12 cellular contexts compared by ENCODE assay signal in genomic region chr2:130819915-130820861, GRCh38. TPM values are rescaled to one million over a fixed set of nuclear protein-coding genes. Genes with fewer than 3 reads are reported as not detected.
DNase-seq lines count a peak whose midpoint lies in the region; ATAC-seq and TF ChIP-seq lines count a peak whose summit lies in the region.
"Had no signal": no experiment of that assay in that cellular context is flagged by ENCODE, and none has a peak within 500 bp of the region (broad histone marks: within the 10 kb centered on the region; RNA-seq: fewer than 3 reads in every experiment).

No MANE protein-coding gene starts in this region.

- H3K9me3 ChIP-seq in mammary epithelial cell (replicated peaks; ENCODE audit: insufficient read depth, low read length) (no peaks in the 10 kb centered on the region), iPS-20b (ENCODE audit: insufficient read depth, low read depth, low read length) (no peaks in the 10 kb centered on the region)

- no peaks in the 10 kb centered on the region for H3K79me2 ChIP-seq in mammary epithelial cell (ENCODE audit: insufficient read depth, low read length)

- peak overlapping the region; percentile 25 for H2AFZ ChIP-seq in mammary epithelial cell (ENCODE audit: low read depth, low read length)

- H3K4me1 Mint-ChIP-seq in activated T-helper 1 cell treated with anti-CD3 and anti-CD28 coated beads, Interleukin-12 subunit alpha, Interleukin-12 subunit beta, Interleukin-2, Interleukin-4 antibody, amounts not matched to agents 30 ng/mL and 10 ng/mL and 1 ng/mL, durations not matched to agents 14 hours and 24 hours and 36 hours (ENCODE audit: low read depth): peaks cover 15% of the 10 kb centered on the region

- H3K4me2 ChIP-seq in mammary epithelial cell (ENCODE audit: insufficient read depth, low read depth, low read length): peak overlapping the region; percentile 7
- H3K4me2 ChIP-seq: KMS-11 had no signal

- no peak overlapping the region for H3K4me3 ChIP-seq in mammary epithelial cell (replicated peaks in 1 of 3; ENCODE audit: insufficient read depth in 1 of 3, low read depth in 2 of 3, low read length in 3 of 3)
- H3K4me3 ChIP-seq in iPS-20b (ENCODE audit: low read length): no peak overlapping the region

- H3K27me3 ChIP-seq in mammary epithelial cell (ENCODE audit: insufficient read depth, low read length) (no peaks in the 10 kb centered on the region), iPS-20b (ENCODE audit: insufficient read depth, low read length) (no peaks in the 10 kb centered on the region)

- no peak for TF ChIP-seq CTCF in mammary epithelial cell (conservative IDR thresholded peaks at IDR 0.05 in 1 of 2, IDR thresholded peaks at IDR 0.05 in 1 of 2; ENCODE audit: extremely low read depth in 1 of 2, insufficient read depth in 1 of 2, low read depth in 1 of 2, low read length in 2 of 2)

- H3K36me3 Mint-ChIP-seq in activated T-helper 1 cell treated with anti-CD3 and anti-CD28 coated beads, Interleukin-12 subunit alpha, Interleukin-12 subunit beta, Interleukin-2, Interleukin-4 antibody, amounts not matched to agents 30 ng/mL and 10 ng/mL and 1 ng/mL, durations not matched to agents 14 hours and 24 hours and 36 hours (ENCODE audit: low read depth): no peaks in the 10 kb centered on the region

- in situ Hi-C loops in mammary epithelial cell (cut with MboI; ENCODE audit: low sequenced_read_pairs in 2 of 2): no loop called here

- H3K27ac ChIP-seq in mammary epithelial cell (ENCODE audit: insufficient read depth, low read depth, low read length): no peak overlapping the region
- peak overlapping the region; percentile 75 for H3K27ac ChIP-seq in iPS-20b (ENCODE audit: low read length)
- H3K27ac ChIP-seq in substantia nigra (ENCODE audit: low read depth, low read length, poor library complexity, severe bottlenecking): no peak overlapping the region
- H3K27ac ChIP-seq: KMS-11 had no signal

- no peak for ATAC-seq in GM18858 (IDR thresholded peaks at IDR 0.05; ENCODE audit: unreplicated experiment)
- ATAC-seq: stimulated activated naive CD8-positive, alpha-beta T cell treated with anti-CD3 and anti-CD28 coated beads, Interleukin-15, Interleukin-2, amounts not matched to agents 100 U/mL and 50 U/mL, for 24 hours had no signal

- peaks cover 22% of the 10 kb centered on the region for H3K27me3 Mint-ChIP-seq in activated T-helper 1 cell treated with anti-CD3 and anti-CD28 coated beads, Interleukin-12 subunit alpha, Interleukin-12 subunit beta, Interleukin-2, Interleukin-4 antibody, amounts not matched to agents 30 ng/mL and 10 ng/mL and 1 ng/mL, durations not matched to agents 14 hours and 24 hours and 36 hours (ENCODE audit: insufficient read depth)

- H3K9ac ChIP-seq in mammary epithelial cell (ENCODE audit: insufficient read depth, low read length): no peak overlapping the region
- H3K9ac ChIP-seq in iPS-20b (ENCODE audit: low read depth, low read length): no peak overlapping the region
- H3K9ac ChIP-seq: KMS-11 had no signal

- no peak overlapping the region for H3K27ac Mint-ChIP-seq in activated T-helper 1 cell treated with anti-CD3 and anti-CD28 coated beads, Interleukin-12 subunit alpha, Interleukin-12 subunit beta, Interleukin-2, Interleukin-4 antibody, amounts not matched to agents 30 ng/mL and 10 ng/mL and 1 ng/mL, durations not matched to agents 14 hours and 24 hours and 36 hours

- H3K36me3 ChIP-seq in mammary epithelial cell (ENCODE audit: insufficient read depth, low read length): no peaks in the 10 kb centered on the region
- no peaks in the 10 kb centered on the region for H3K36me3 ChIP-seq in iPS-20b (ENCODE audit: insufficient read depth, low read depth, low read length)

- no peaks in the 10 kb centered on the region for H4K20me1 ChIP-seq in mammary epithelial cell (ENCODE audit: insufficient read depth, low read length)

- DNase-seq in NCI-H2227 treated with DMSO at 0.1 percent for 48 hours (lab: John Stamatoyannopoulos, UW) (peak; percentile 57), mammary epithelial cell (no peak), substantia nigra (lab: John Stamatoyannopoulos, UW) (peak in 25 of 49 donors; percentile 19 to 72 (median 45)), amniotic stem cell (lab: John Stamatoyannopoulos, UW) (no peak)
- no peak for DNase-seq in activated T-helper 1 cell treated with anti-CD3 and anti-CD28 coated beads, Interleukin-12 subunit alpha, Interleukin-12 subunit beta, Interleukin-2, Interleukin-4 antibody, amounts not matched to agents 30 ng/mL and 10 ng/mL and 1 ng/mL, durations not matched to agents 14 hours and 24 hours and 36 hours (ENCODE audit: low spot score)
- no peak for DNase-seq in activated CD8-positive, alpha-beta memory T cell treated with anti-CD3 and anti-CD28 coated beads, Interleukin-2, amount 50 U/mL, for 48 hours
- DNase-seq: activated CD4-positive, alpha-beta T cell treated with anti-CD3 and anti-CD28 coated beads, Interleukin-2, amount 50 U/mL, for 4 hours; stimulated activated naive CD8-positive, alpha-beta T cell treated with anti-CD3 and anti-CD28 coated beads, Interleukin-15, Interleukin-2, amounts not matched to agents 100 U/mL and 50 U/mL, for 24 hours had no signal

- no TSS peak for BruUV-seq in mammary epithelial cell (replicated peaks; lab: Mats Ljungman, UMichigan)

- intact Hi-C loops in mammary epithelial cell (cut with micrococcal nuclease): loop anchor here (10.0 kb wide), 1 partner anchor 1595 kb away; the partner anchor contains the start of gene GPR39
- intact Hi-C loops in activated T-helper 1 cell treated with anti-CD3 and anti-CD28 coated beads, Interleukin-12 subunit alpha, Interleukin-12 subunit beta, Interleukin-2, Interleukin-4 antibody, amounts not matched to agents 30 ng/mL and 10 ng/mL and 1 ng/mL, durations not matched to agents 14 hours and 24 hours and 36 hours (cut with micrococcal nuclease): loop anchor here (5.0 kb wide), 1 partner anchor 287 kb away; the partner anchor contains the start of gene PLEKHB2

- H3K4me1 ChIP-seq in mammary epithelial cell (ENCODE audit: insufficient read depth, low read length) (peaks cover 31% of the 10 kb centered on the region), iPS-20b (ENCODE audit: insufficient read depth, low read length) (peaks cover 15% of the 10 kb centered on the region; the same call in 1 of the 2 replicates)

- WGBS in mammary epithelial cell (ENCODE audit: low coverage, missing lambda C conversion rate): 42% methylated on average over 21 of the region's 22 CpGs

- CTCF ChIA-PET in mammary epithelial cell (lab: Charles Lee; ENCODE audit: low non-redundant PET): no interaction called here

- no peaks in the 10 kb centered on the region for H3K9me3 Mint-ChIP-seq in activated T-helper 1 cell treated with anti-CD3 and anti-CD28 coated beads, Interleukin-12 subunit alpha, Interleukin-12 subunit beta, Interleukin-2, Interleukin-4 antibody, amounts not matched to agents 30 ng/mL and 10 ng/mL and 1 ng/mL, durations not matched to agents 14 hours and 24 hours and 36 hours
- H3K9me3 Mint-ChIP-seq: central memory CD8-positive, alpha-beta T cell had no signal

- H3K4me3 Mint-ChIP-seq in activated T-helper 1 cell treated with anti-CD3 and anti-CD28 coated beads, Interleukin-12 subunit alpha, Interleukin-12 subunit beta, Interleukin-2, Interleukin-4 antibody, amounts not matched to agents 30 ng/mL and 10 ng/mL and 1 ng/mL, durations not matched to agents 14 hours and 24 hours and 36 hours: no peak overlapping the region
- H3K4me3 Mint-ChIP-seq: central memory CD8-positive, alpha-beta T cell had no signal

- dilution Hi-C loops in mammary epithelial cell (cut with HindIII; ENCODE audit: low sequenced_read_pairs): no loop called here

RNA-seq across cellular contexts. Expression of gene ARHGEF4, which starts 16.5 kb away (rescaled TPM):
- 10 to 100 TPM; 48.8 to 70.3 TPM for total RNA-seq in mammary epithelial cell
- 23.1 TPM for polyA plus RNA-seq in mammary epithelial cell
- 45.2 TPM for polyA minus RNA-seq in mammary epithelial cell
- total RNA-seq in activated T-helper 1 cell treated with anti-CD3 and anti-CD28 coated beads, Interleukin-12 subunit alpha, Interleukin-12 subunit beta, Interleukin-2, Interleukin-4 antibody, amounts not matched to agents 30 ng/mL and 10 ng/mL and 1 ng/mL, durations not matched to agents 14 hours and 24 hours and 36 hours: 0.05 and 0.10 TPM in 2 replicates

Comparison
In these comparisons a context has a peak if more than half of its experiments do, and no peak if none do; other contexts are left out.
1. DNase-seq: peak in NCI-H2227 treated with DMSO at 0.1 percent for 48 hours (single experiment) and substantia nigra (25 of 49); none in mammary epithelial cell (single experiment), amniotic stem cell (single experiment), activated T-helper 1 cell treated with anti-CD3 and anti-CD28 coated beads, Interleukin-12 subunit alpha, Interleukin-12 subunit beta, Interleukin-2, Interleukin-4 antibody, amounts not matched to agents 30 ng/mL and 10 ng/mL and 1 ng/mL, durations not matched to agents 14 hours and 24 hours and 36 hours (single experiment) and activated CD8-positive, alpha-beta memory T cell treated with anti-CD3 and anti-CD28 coated beads, Interleukin-2, amount 50 U/mL, for 48 hours (single experiment).
2. RNA of gene ARHGEF4, which starts 16.5 kb away (total RNA-seq): 48.8 to 70.3 TPM in mammary epithelial cell; 0.05 to 0.10 TPM in activated T-helper 1 cell treated with anti-CD3 and anti-CD28 coated beads, Interleukin-12 subunit alpha, Interleukin-12 subunit beta, Interleukin-2, Interleukin-4 antibody, amounts not matched to agents 30 ng/mL and 10 ng/mL and 1 ng/mL, durations not matched to agents 14 hours and 24 hours and 36 hours; every median in the first group is over 10 times any median in the second.